In the genomic region with DNA sequence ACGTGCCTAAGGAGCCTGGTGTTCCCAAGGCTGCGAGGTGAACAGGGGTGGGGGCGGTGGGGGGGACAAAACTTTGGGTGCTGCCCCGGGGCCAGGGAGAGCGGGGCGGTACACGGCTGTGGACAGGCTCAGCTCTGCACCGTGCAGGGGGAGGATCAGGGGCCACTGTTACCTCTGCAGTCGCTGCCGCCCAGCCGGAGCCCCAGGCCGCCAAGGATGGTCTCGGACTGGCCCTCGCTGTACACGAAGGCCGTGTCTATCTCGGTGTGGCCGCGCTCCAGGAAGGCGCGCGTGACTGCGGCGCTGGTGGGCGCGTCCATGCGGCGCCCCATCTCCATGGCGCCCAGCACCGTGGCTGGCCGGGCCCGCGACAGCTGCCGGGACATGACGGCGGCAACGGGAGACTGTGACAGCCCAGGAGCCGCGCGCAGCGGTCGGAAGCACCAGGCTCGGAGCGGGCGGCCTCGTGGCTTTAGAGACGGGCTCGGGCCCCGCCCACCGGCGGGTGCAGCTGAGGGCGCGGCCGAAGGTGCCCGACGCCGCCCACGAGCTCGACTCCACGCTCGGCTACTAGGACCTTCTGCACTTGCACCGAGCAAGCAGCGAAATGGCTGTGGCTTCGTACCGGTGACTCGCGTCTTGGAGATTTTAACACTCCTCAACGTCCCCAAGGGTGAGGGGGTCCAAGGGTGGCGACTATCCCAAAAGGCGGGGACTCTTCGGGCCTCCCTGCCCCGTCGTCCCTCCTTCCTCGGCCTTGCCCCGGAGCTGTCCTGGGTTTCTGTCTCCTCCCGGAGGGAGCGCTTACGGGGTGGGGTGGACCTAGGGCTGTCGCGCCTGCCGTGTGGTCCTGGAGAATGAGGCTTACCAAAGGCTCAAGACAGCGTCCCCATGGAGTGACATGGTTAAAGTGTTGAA, we compare ENCODE assay signal across 7 cellular contexts. TPM values are rescaled to one million over a fixed set of nuclear protein-coding genes. Genes with fewer than 3 reads are reported as not detected.
A peak's percentile ranks its signal among the peaks of the same experiment; 100 is the strongest.
DNase-seq lines count a peak whose midpoint lies in the region; ATAC-seq and TF ChIP-seq lines count a peak whose summit lies in the region.
"Not testable (repeated sequence)": the region's sequence is repeated elsewhere in the genome, so short reads cannot be mapped to it uniquely, and the experiment has no call there.

A gene (minus strand): TSS at position 447 of the 918 bp plus-strand sequence. CDS start 61 bp downstream, at position 386.

- not testable (repeated sequence) for H3K27ac ChIP-seq in GM23248; right atrium auricular region; naive thymus-derived CD4-positive, alpha-beta T cell (ENCODE audit: low read depth, low read length)

- ATAC-seq in naive thymus-derived CD4-positive, alpha-beta T cell = peak; percentile 90

- peak within 1 kb of the TSS; percentile 29; the same call in 1 of the 2 replicates for H3K9ac ChIP-seq in GM23248

- H3K4me1 ChIP-seq in GM23248 (ENCODE audit: insufficient read depth); right atrium auricular region; naive thymus-derived CD4-positive, alpha-beta T cell (ENCODE audit: control insufficient read depth in 2 of 2, insufficient read depth in 2 of 2, low read length in 2 of 2): not testable (repeated sequence)

- H3K79me2 ChIP-seq in GM23248 (ENCODE audit: insufficient read depth) = not testable (repeated sequence)

- H3K9me3 ChIP-seq in GM23248 (ENCODE audit: low read depth); right atrium auricular region; naive thymus-derived CD4-positive, alpha-beta T cell (ENCODE audit: control insufficient read depth in 2 of 3, low read length in 3 of 3): not testable (repeated sequence)

- not testable (repeated sequence) for H3K36me3 ChIP-seq in GM23248 (ENCODE audit: low read depth); right atrium auricular region; naive thymus-derived CD4-positive, alpha-beta T cell (ENCODE audit: control insufficient read depth in 2 of 3, insufficient read depth in 3 of 3, low read length in 3 of 3)

- CTCF ChIA-PET in naive thymus-derived CD4-positive, alpha-beta T cell (lab: Charles Lee) = not testable (repeated sequence)

- 8 to 23% methylated on average over 26 to 41 of the region's 82 CpGs for WGBS in GM23248 (ENCODE audit: low coverage in 1 of 2, low lambda C conversion rate in 2 of 2, missing lambda C conversion rate in 2 of 2), 2 experiments

- H3K4me3 ChIP-seq in GM23248 (peak within 1 kb of the TSS; percentile 74), choroid plexus epithelial cell (ENCODE audit: low read depth, low read length) (peak within 1 kb of the TSS; percentile 48), right atrium auricular region (peak within 1 kb of the TSS; percentile 7 to 46)
- peak within 1 kb of the TSS; percentile 58 for H3K4me3 ChIP-seq in naive thymus-derived CD4-positive, alpha-beta T cell (ENCODE audit: low read length)

- H2AFZ ChIP-seq in GM23248 = peak within 1 kb of the TSS; percentile 82

- peak within 1 kb of the TSS; percentile 91 for H3K4me2 ChIP-seq in GM23248 (ENCODE audit: unreplicated experiment)

- not testable (repeated sequence) for H3K27me3 ChIP-seq in GM23248 (replicated peaks; ENCODE audit: insufficient read depth); right atrium auricular region; naive thymus-derived CD4-positive, alpha-beta T cell (ENCODE audit: control insufficient read depth in 2 of 2, insufficient read depth in 2 of 2, low read length in 2 of 2)

- peak within 1 kb of the TSS; percentile 37 to 79 (median 69) for H3K4me3 Mint-ChIP-seq in naive thymus-derived CD4-positive, alpha-beta T cell

- POLR2A ChIA-PET in naive thymus-derived CD4-positive, alpha-beta T cell (lab: Charles Lee) = interaction anchor here (0.7 kb wide), 1 partner anchor 77 kb away, joined by 3 read pairs; no protein-coding TSS in a partner anchor

- peaks cover 0 to 11% (median 9%) of the 10 kb centered on the region in 7 donors for H3K4me1 Mint-ChIP-seq in naive thymus-derived CD4-positive, alpha-beta T cell

- not testable (repeated sequence) for TF ChIP-seq CTCF in choroid plexus epithelial cell (conservative IDR thresholded peaks at IDR 0.05; ENCODE audit: low read depth, low read length); right atrium auricular region (IDR thresholded peaks at IDR 0.05)

- H3K27ac Mint-ChIP-seq in naive thymus-derived CD4-positive, alpha-beta T cell = peak within 1 kb of the TSS in 1 of 9 donors; percentile 16

- in situ Hi-C loops in GM23248 (cut with MboI) = not testable (repeated sequence)

- H4K20me1 ChIP-seq in GM23248 (ENCODE audit: insufficient read depth) = not testable (repeated sequence)

- peaks cover 9 to 17% (median 10%) of the 10 kb centered on the region in 5 donors for H3K27me3 Mint-ChIP-seq in naive thymus-derived CD4-positive, alpha-beta T cell

- H3F3A ChIP-seq in GM23248 (ENCODE audit: insufficient read depth) = not testable (repeated sequence)

- intact Hi-C loops in naive thymus-derived CD4-positive, alpha-beta T cell (cut with micrococcal nuclease) = not testable (repeated sequence)

- not testable (repeated sequence) for H3K9me2 ChIP-seq in GM23248 (ENCODE audit: insufficient read depth)

- peaks cover 0 to 19% (median 8%) of the 10 kb centered on the region in 11 donors for H3K9me3 Mint-ChIP-seq in naive thymus-derived CD4-positive, alpha-beta T cell

- peaks cover 0 to 25% (median 6%) of the 10 kb centered on the region in 5 donors for H3K36me3 Mint-ChIP-seq in naive thymus-derived CD4-positive, alpha-beta T cell

- DNase-seq in GM23248 = peak; percentile 79
- peak; percentile 29 for DNase-seq in T follicular helper cell (ENCODE audit: low read depth)
- DNase-seq in activated T-helper 1 cell treated with Interleukin-2 at 50 U/mL for 16 hours (ENCODE audit: low read depth) = peak; percentile 43
- peak; percentile 19 for DNase-seq in choroid plexus epithelial cell (ENCODE audit: low read depth)
- not testable (repeated sequence) for DNase-seq in right atrium auricular region (ENCODE audit: low spot score)
- DNase-seq in naive thymus-derived CD4-positive, alpha-beta T cell = peak; percentile 31 to 49 (median 44)
- peak; percentile 67 for DNase-seq in stimulated activated CD4-positive, alpha-beta T cell treated with anti-CD3 and anti-CD28 coated beads, Interleukin-4, amount 100 ng/mL, for 1 hour

RNA-seq across cellular contexts. Expression of the gene that starts here (rescaled TPM):
- total RNA-seq in GM23248 (2014; rRNA removed; shearing (Covaris generic)) = 0.11 and 0.51 TPM in 2 replicates
- polyA plus RNA-seq in GM23248 (2016; fragmentation: Nextera tagmentation; extraction: Ambion mirVana) = 0.18 and 0.24 TPM in 2 replicates
- under 1 TPM in 1 of 2 donors, not detected in 1; 0.20 TPM for total RNA-seq in right atrium auricular region
- total RNA-seq in naive thymus-derived CD4-positive, alpha-beta T cell = 1 to 10 TPM; 1.0 to 2.8 (median 1.2) TPM
- polyA plus RNA-seq in naive thymus-derived CD4-positive, alpha-beta T cell = not detected

Comparison
In these comparisons a context has a peak if more than half of its experiments do, and no peak if none do; other contexts are left out.
1. Peak in DNase-seq, H3K4me3 ChIP-seq, H3K9ac ChIP-seq and H3K4me2 ChIP-seq in GM23248; RNA of the gene not detected or under 1 TPM.